ENCODE assay signal across 25 cellular contexts in genomic region chr6:36178544-36178943, GRCh38. TPM values are rescaled to one million over a fixed set of nuclear protein-coding genes. Genes with fewer than 3 reads are reported as not detected.
A peak's percentile ranks its signal among the peaks of the same experiment; 100 is the strongest.
DNase-seq lines count a peak whose midpoint lies in the region; ATAC-seq, FAIRE-seq and TF ChIP-seq lines count a peak whose summit lies in the region.
"Had no signal": no experiment of that assay in that cellular context is flagged by ENCODE, and none has a peak within 500 bp of the region (broad histone marks: within the 10 kb centered on the region; RNA-seq: fewer than 3 reads in every experiment).

No MANE protein-coding gene starts in this region.

- H3F3A ChIP-seq in SK-N-SH (replicated peaks; ENCODE audit: insufficient read depth) = no peaks in the 10 kb centered on the region

- H3K9me3 ChIP-seq in SK-N-SH (peaks cover 11% of the 10 kb centered on the region; the same call in 1 of the 2 replicates), HepG2 (ENCODE audit: low read length) (peaks cover 21% of the 10 kb centered on the region; the same call in 1 of the 2 replicates), right lobe of liver (no peaks in the 10 kb centered on the region), OCI-LY7 (ENCODE audit: low read length) (peaks cover 13% of the 10 kb centered on the region)

- no peak for FAIRE-seq in HepG2 (lab: Jason Lieb, UNC)
- FAIRE-seq: GM12878, GM12892, GM18507 had no signal

- ATAC-seq in SK-N-SH treated with all-trans-retinoic acid at 6 μM for 48 hours (no peak), HepG2 (no peak), right lobe of liver (no peak), HG02840 (IDR thresholded peaks at IDR 0.05; ENCODE audit: low FRiP score, unreplicated experiment) (no peak)
- ATAC-seq: GM12878 had no signal

- no peak for TF ChIP-seq RAD21 in SK-N-SH (IDR thresholded peaks at IDR 0.05; ENCODE audit: low read length)
- no peak for TF ChIP-seq RAD21 in HepG2 (CRISPR knock-in tag; IDR thresholded peaks at IDR 0.05)

- TF ChIP-seq POLR2A in HepG2 (IDR thresholded peaks at IDR 0.05; ENCODE audit: insufficient read depth in 1 of 2, low read depth in 2 of 2, low read length in 2 of 2) (no peak), right lobe of liver (IDR thresholded peaks at IDR 0.05) (no peak)

- H3K4me3 ChIP-seq in SK-N-SH (ENCODE audit: low read depth in 2 of 2, low read length in 1 of 2) (no peak overlapping the region), HepG2 (replicated peaks in 1 of 3; ENCODE audit: insufficient read depth in 1 of 3, low read depth in 2 of 3, low read length in 3 of 3) (no peak overlapping the region), right lobe of liver (no peak overlapping the region), OCI-LY7 (ENCODE audit: low read depth, low read length, poor library complexity, severe bottlenecking) (no peak overlapping the region)
- H3K4me3 ChIP-seq: BLaER1, GM12878 had no signal

- no peak for TF ChIP-seq EP300 in SK-N-SH (IDR thresholded peaks at IDR 0.05; ENCODE audit: borderline replicate concordance in 1 of 2, low read depth in 1 of 2, low read length in 1 of 2)
- no peak for TF ChIP-seq EP300 in HepG2 (IDR thresholded peaks at IDR 0.05; ENCODE audit: low read depth in 2 of 2, low read length in 2 of 2)
- TF ChIP-seq EP300 in HepG2 (CRISPR knock-in tag; IDR thresholded peaks at IDR 0.05; ENCODE audit: borderline replicate concordance) = no peak

- BruUV-seq in HepG2 (replicated peaks; lab: Mats Ljungman, UMichigan) = no TSS peak
- TSS peak; percentile 38 for BruUV-seq in OCI-LY7 (replicated peaks; lab: Mats Ljungman, UMichigan)

- DNase-seq in SK-N-SH (no peak), HepG2 (ENCODE audit: low spot score) (no peak), right lobe of liver (no peak), OCI-LY7 (ENCODE audit: low spot score) (no peak)
- no peak for DNase-seq in stimulated activated CD4-positive, alpha-beta T cell treated with anti-CD3 and anti-CD28 coated beads, Interleukin-4, amount 100 ng/mL, for 4 hours
- DNase-seq: 8988T; ACHN; BE2C; C1 segment of cervical spinal cord; CD4-positive, alpha-beta memory T cell; CD4-positive, CD25-positive, alpha-beta regulatory T cell; CD8-positive, alpha-beta memory T cell; COR-L47; DMS153; DMS53; DMS79; DND-41; EL; GDM1 had no signal

- CTCF ChIA-PET in SK-N-SH (lab: Yijun Ruan, JAX) (no interaction called here), HepG2 (lab: Yijun Ruan, JAX; ENCODE audit: low intra/inter-chr PET ratio, low total read pairs) (no interaction called here), OCI-LY7 (lab: Charles Lee; ENCODE audit: unreplicated experiment) (no interaction called here)

- POLR2A ChIA-PET in SK-N-SH (lab: Yijun Ruan, JAX) (no interaction called here), HepG2 (lab: Yijun Ruan, JAX) (interaction anchor here (1.4 kb wide), 1 partner anchor 48 kb away, joined by 3 read pairs; the partner anchor contains the start of gene MAPK13), OCI-LY7 (lab: Charles Lee) (no interaction called here)

- no peaks in the 10 kb centered on the region for H3K9me2 ChIP-seq in SK-N-SH
- H3K9me2 ChIP-seq in OCI-LY7 (ENCODE audit: insufficient read depth, low read length) = no peaks in the 10 kb centered on the region

- no peak overlapping the region for H3K9ac ChIP-seq in SK-N-SH
- no peak overlapping the region for H3K9ac ChIP-seq in HepG2 (ENCODE audit: insufficient read depth, low read depth, low read length)
- H3K9ac ChIP-seq: BLaER1 had no signal

- H3K27me3 ChIP-seq in SK-N-SH (ENCODE audit: insufficient read depth) = no peaks in the 10 kb centered on the region
- no peaks in the 10 kb centered on the region for H3K27me3 ChIP-seq in HepG2 (ENCODE audit: control insufficient read depth in 1 of 2, insufficient read depth in 2 of 2, low read length in 2 of 2)
- H3K27me3 ChIP-seq in right lobe of liver = no peaks in the 10 kb centered on the region
- H3K27me3 ChIP-seq: BE2C, BLaER1 had no signal

- H3K36me3 ChIP-seq in SK-N-SH (replicated peaks in 1 of 2; ENCODE audit: control insufficient read depth in 1 of 2, insufficient read depth in 2 of 2, low read length in 1 of 2) (no peaks in the 10 kb centered on the region), HepG2 (replicated peaks in 1 of 2; ENCODE audit: control insufficient read depth in 1 of 2, insufficient read depth in 2 of 2, low read length in 2 of 2) (no peaks in the 10 kb centered on the region), right lobe of liver (no peaks in the 10 kb centered on the region), OCI-LY7 (ENCODE audit: insufficient read depth, low read length) (no peaks in the 10 kb centered on the region)
- H3K36me3 ChIP-seq: BE2C, BLaER1 had no signal

- H3K27ac ChIP-seq in SK-N-SH (ENCODE audit: low read depth in 2 of 2, low read length in 1 of 2) (no peak overlapping the region), HepG2 (ENCODE audit: extremely low read length, insufficient read depth, low read length) (no peak overlapping the region), right lobe of liver (no peak overlapping the region), OCI-LY7 (ENCODE audit: low read depth, low read length, poor library complexity, severe bottlenecking) (no peak overlapping the region)
- H3K27ac ChIP-seq: BLaER1 had no signal

- H3K79me2 ChIP-seq in SK-N-SH (ENCODE audit: insufficient read depth) = no peaks in the 10 kb centered on the region
- no peaks in the 10 kb centered on the region for H3K79me2 ChIP-seq in HepG2 (ENCODE audit: insufficient read depth, low read length)
- no peaks in the 10 kb centered on the region for H3K79me2 ChIP-seq in OCI-LY7 (ENCODE audit: insufficient read depth, low read depth, low read length)

- H4K20me1 ChIP-seq in SK-N-SH (ENCODE audit: insufficient read depth) (no peaks in the 10 kb centered on the region), HepG2 (ENCODE audit: insufficient read depth, low read length) (no peaks in the 10 kb centered on the region), OCI-LY7 (ENCODE audit: insufficient read depth, low read length) (no peaks in the 10 kb centered on the region)
- H4K20me1 ChIP-seq: BLaER1 had no signal

- intact Hi-C loops in HepG2 (cut with micrococcal nuclease; ENCODE audit: unreplicated experiment) = no loop called here
- intact Hi-C loops in right lobe of liver (cut with DNase I) = no loop called here
- intact Hi-C loops in OCI-LY7 (cut with micrococcal nuclease; ENCODE audit: unreplicated experiment) = no loop called here

- H3K4me2 ChIP-seq in SK-N-SH (no peak overlapping the region), HepG2 (ENCODE audit: low read depth, low read length) (no peak overlapping the region), OCI-LY7 (ENCODE audit: low read length) (no peak overlapping the region)
- H3K4me2 ChIP-seq: BLaER1 had no signal

- H2AFZ ChIP-seq in SK-N-SH (ENCODE audit: low read depth) = no peak overlapping the region
- H2AFZ ChIP-seq in HepG2 (ENCODE audit: low read length) = no peak overlapping the region
- no peak overlapping the region for H2AFZ ChIP-seq in OCI-LY7 (ENCODE audit: low read length)

- in situ Hi-C loops in HepG2 (cut with HindIII; ENCODE audit: extremely low pct_ligation_motif_present, low pct_unique_long_range_greater_than_20kb) = no loop called here

- TF ChIP-seq CTCF in SK-N-SH (IDR thresholded peaks at IDR 0.05) (no peak), HepG2 (CRISPR knock-in tag; IDR thresholded peaks at IDR 0.05) (no peak), right lobe of liver (IDR thresholded peaks at IDR 0.05) (no peak), OCI-LY7 (conservative IDR thresholded peaks at IDR 0.05; ENCODE audit: low read length) (no peak)

- H3K4me1 ChIP-seq in SK-N-SH (ENCODE audit: control insufficient read depth in 1 of 2, insufficient read depth in 2 of 2, low read depth in 1 of 2, low read length in 1 of 2) (no peaks in the 10 kb centered on the region), HepG2 (ENCODE audit: insufficient read depth, low read length) (peaks cover 7% of the 10 kb centered on the region; the same call in 1 of the 2 replicates), right lobe of liver (no peaks in the 10 kb centered on the region), OCI-LY7 (ENCODE audit: insufficient read depth, low read length, poor library complexity, severe bottlenecking) (no peaks in the 10 kb centered on the region)
- H3K4me1 ChIP-seq: BE2C, BLaER1 had no signal

RNA-seq across cellular contexts. Expression of gene BRPF3, which starts 18.0 kb away (rescaled TPM):
- polyA plus RNA-seq in SK-N-SH (2012; rRNA removed) (11.7 and 15.4 TPM in 2 replicates), HepG2 (2011; rRNA removed) (22.9 and 25.2 TPM in 2 replicates)
- polyA plus RNA-seq in SK-N-SH (2012; cell fraction: cytosol; rRNA removed) = 11.7 and 13.5 TPM in 2 replicates
- 17.6 and 21.4 TPM in 2 replicates for polyA plus RNA-seq in SK-N-SH (2012; cell fraction: nucleus; rRNA removed)
- total RNA-seq in HepG2 (2016; rRNA removed; fragmentation: Illumina TruSeq; extraction: Trizol) (12.3 and 14.7 TPM in 2 replicates), right lobe of liver (10 to 100 TPM; 14.2 to 20.8 (median 18.6) TPM), OCI-LY7 (2022) (11.0 and 12.0 TPM in 2 replicates)
- total RNA-seq in HepG2 (2016; cell fraction: cytosol; rRNA removed; fragmentation: Illumina TruSeq; extraction: Trizol; ENCODE audit: low read depth) = 2.7 and 4.1 TPM in 2 replicates
- 13.1 and 13.7 TPM in 2 replicates for total RNA-seq in HepG2 (2016; cell fraction: insoluble cytoplasmic fraction; rRNA removed; fragmentation: Illumina TruSeq; extraction: Trizol)
- 13.7 and 14.6 TPM in 2 replicates for total RNA-seq in HepG2 (2016; cell fraction: membrane; rRNA removed; fragmentation: Illumina TruSeq; extraction: Trizol)
- total RNA-seq in HepG2 (2016; cell fraction: nucleus; rRNA removed; fragmentation: Illumina TruSeq; extraction: Trizol) = 20.5 and 24.2 TPM in 2 replicates
- polyA plus RNA-seq in HepG2 (2011; cell fraction: cytosol; rRNA removed) = 17.0 and 19.9 TPM in 2 replicates
- polyA plus RNA-seq in HepG2 (2011; cell fraction: nucleus; rRNA removed) = 34.9 and 37.6 TPM in 2 replicates
- polyA plus RNA-seq in HepG2 (2012) = 27.0 and 27.6 TPM in 2 replicates
- 3.5 and 4.2 TPM in 2 replicates for polyA plus RNA-seq in HepG2 (2016; cell fraction: cytosol; fragmentation: Illumina TruSeq; extraction: Trizol; ENCODE audit: low read depth)
- polyA plus RNA-seq in HepG2 (2016; cell fraction: insoluble cytoplasmic fraction; fragmentation: Illumina TruSeq; extraction: Trizol; ENCODE audit: low read depth) = 29.3 and 35.1 TPM in 2 replicates
- polyA plus RNA-seq in HepG2 (2016; cell fraction: membrane; fragmentation: Illumina TruSeq; extraction: Trizol; ENCODE audit: low read depth) = 18.5 and 19.9 TPM in 2 replicates
- 41.3 and 46.6 TPM in 2 replicates for polyA plus RNA-seq in HepG2 (2016; cell fraction: nucleus; fragmentation: Illumina TruSeq; extraction: Trizol; ENCODE audit: insufficient read depth, low read depth)
- 16.1 and 49.4 TPM in 2 replicates for polyA minus RNA-seq in HepG2 (2011; rRNA and poly(A)+ RNA removed; ENCODE audit: low replicate concordance)
- 10.9 and 14.6 TPM in 2 replicates for polyA minus RNA-seq in HepG2 (2011; cell fraction: cytosol; rRNA and poly(A)+ RNA removed)
- polyA minus RNA-seq in HepG2 (2011; cell fraction: nucleus; rRNA and poly(A)+ RNA removed) = 61.0 and 69.4 TPM in 2 replicates
- total RNA-seq in OCI-LY7 (2014; rRNA removed; shearing (Covaris generic)) = 3.9 and 10.4 TPM in 2 replicates

RNA-seq across cellular contexts. Expression of gene MAPK13, which starts 48.2 kb away (rescaled TPM):
- polyA plus RNA-seq in SK-N-SH (2012; rRNA removed) = 1.9 and 2.3 TPM in 2 replicates
- polyA plus RNA-seq in SK-N-SH (2012; cell fraction: cytosol; rRNA removed) = 0.18 and 0.38 TPM in 2 replicates
- polyA plus RNA-seq in SK-N-SH (2012; cell fraction: nucleus; rRNA removed) = 20.1 and 21.4 TPM in 2 replicates
- total RNA-seq in HepG2 (2016; rRNA removed; fragmentation: Illumina TruSeq; extraction: Trizol) = 12.7 and 17.8 TPM in 2 replicates
- 6.7 and 7.7 TPM in 2 replicates for total RNA-seq in HepG2 (2016; cell fraction: cytosol; rRNA removed; fragmentation: Illumina TruSeq; extraction: Trizol; ENCODE audit: low read depth)
- total RNA-seq in HepG2 (2016; cell fraction: insoluble cytoplasmic fraction; rRNA removed; fragmentation: Illumina TruSeq; extraction: Trizol) = 13.2 and 13.6 TPM in 2 replicates
- 16.3 and 17.8 TPM in 2 replicates for total RNA-seq in HepG2 (2016; cell fraction: membrane; rRNA removed; fragmentation: Illumina TruSeq; extraction: Trizol)
- 12.2 and 12.8 TPM in 2 replicates for total RNA-seq in HepG2 (2016; cell fraction: nucleus; rRNA removed; fragmentation: Illumina TruSeq; extraction: Trizol)
- 43.4 and 48.6 TPM in 2 replicates for polyA plus RNA-seq in HepG2 (2011; rRNA removed)
- polyA plus RNA-seq in HepG2 (2011; cell fraction: cytosol; rRNA removed) = 29.8 and 31.4 TPM in 2 replicates
- 203 and 226 TPM in 2 replicates for polyA plus RNA-seq in HepG2 (2011; cell fraction: nucleus; rRNA removed)
- polyA plus RNA-seq in HepG2 (2012) = 27.9 and 35.1 TPM in 2 replicates
- polyA plus RNA-seq in HepG2 (2016; cell fraction: cytosol; fragmentation: Illumina TruSeq; extraction: Trizol; ENCODE audit: low read depth) = 19.7 and 23.2 TPM in 2 replicates
- 26.4 and 34.1 TPM in 2 replicates for polyA plus RNA-seq in HepG2 (2016; cell fraction: insoluble cytoplasmic fraction; fragmentation: Illumina TruSeq; extraction: Trizol; ENCODE audit: low read depth)
- 27.6 and 29.3 TPM in 2 replicates for polyA plus RNA-seq in HepG2 (2016; cell fraction: membrane; fragmentation: Illumina TruSeq; extraction: Trizol; ENCODE audit: low read depth)
- polyA plus RNA-seq in HepG2 (2016; cell fraction: nucleus; fragmentation: Illumina TruSeq; extraction: Trizol; ENCODE audit: insufficient read depth, low read depth) = 36.0 and 42.2 TPM in 2 replicates
- 3.1 and 49.1 TPM in 2 replicates for polyA minus RNA-seq in HepG2 (2011; rRNA and poly(A)+ RNA removed; ENCODE audit: low replicate concordance)
- polyA minus RNA-seq in HepG2 (2011; cell fraction: cytosol; rRNA and poly(A)+ RNA removed) = 16.3 and 18.6 TPM in 2 replicates
- 30.6 and 42.0 TPM in 2 replicates for polyA minus RNA-seq in HepG2 (2011; cell fraction: nucleus; rRNA and poly(A)+ RNA removed)
- 1 to 10 TPM; 2.2 to 5.0 (median 3.0) TPM for total RNA-seq in right lobe of liver
- 0.88 TPM in 2 replicates for total RNA-seq in OCI-LY7 (2014; rRNA removed; shearing (Covaris generic))
- total RNA-seq in OCI-LY7 (2022) = 1.2 and 1.8 TPM in 2 replicates
